ENCODE assay signal across 1 cellular context in the genomic region with DNA sequence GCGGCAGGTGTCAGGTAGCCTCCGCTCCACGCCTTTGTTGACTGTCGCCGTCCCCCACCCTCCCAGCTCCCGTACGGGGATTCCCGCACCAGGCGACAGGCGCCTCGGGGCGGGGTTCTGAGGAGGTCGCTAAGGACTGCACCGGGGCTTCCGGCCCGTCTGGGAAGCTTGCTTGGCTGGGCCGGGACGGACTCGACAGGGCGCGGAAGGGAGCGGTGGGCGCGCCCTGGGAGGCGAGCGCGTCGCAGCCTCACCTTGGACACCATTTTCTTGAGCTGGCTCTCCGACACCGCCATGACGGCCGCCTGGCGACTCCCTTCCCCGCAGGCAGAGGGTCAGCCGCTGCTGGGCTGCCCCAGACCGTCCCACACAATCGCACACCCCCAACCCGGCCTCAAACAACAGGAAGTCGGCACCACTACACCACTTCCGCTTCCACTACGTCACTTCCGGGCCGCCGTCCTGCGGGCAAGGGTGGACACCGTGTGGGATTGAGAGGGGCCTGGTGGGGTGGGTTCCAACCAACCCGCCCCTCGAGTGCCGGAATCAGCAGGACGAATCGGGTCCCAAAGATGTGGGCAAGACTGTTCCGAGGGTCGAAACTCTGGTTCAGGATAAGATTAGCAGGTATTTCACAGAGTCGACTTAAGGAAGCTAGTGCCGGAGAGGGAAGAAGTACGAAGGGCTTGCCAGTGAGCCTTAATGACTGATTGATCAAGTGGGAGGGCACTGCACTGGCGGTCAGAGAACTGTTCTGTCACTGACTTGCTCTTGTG.
A peak's percentile ranks its signal among the peaks of the same experiment; 100 is the strongest.
TF ChIP-seq lines count a peak whose summit lies in the region.

A gene with protein sequence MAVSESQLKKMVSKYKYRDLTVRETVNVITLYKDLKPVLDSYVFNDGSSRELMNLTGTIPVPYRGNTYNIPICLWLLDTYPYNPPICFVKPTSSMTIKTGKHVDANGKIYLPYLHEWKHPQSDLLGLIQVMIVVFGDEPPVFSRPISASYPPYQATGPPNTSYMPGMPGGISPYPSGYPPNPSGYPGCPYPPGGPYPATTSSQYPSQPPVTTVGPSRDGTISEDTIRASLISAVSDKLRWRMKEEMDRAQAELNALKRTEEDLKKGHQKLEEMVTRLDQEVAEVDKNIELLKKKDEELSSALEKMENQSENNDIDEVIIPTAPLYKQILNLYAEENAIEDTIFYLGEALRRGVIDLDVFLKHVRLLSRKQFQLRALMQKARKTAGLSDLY (minus strand): TSS at position 422 of the 776 bp plus-strand sequence. CDS start 126 bp downstream, at position 296.

TF ChIP-seq in HepG2, 621 proteins besides CTCF, POLR2A, EP300 and RAD21 (continued from another document and continues in another):
- TF ChIP-seq, protein P1, sequence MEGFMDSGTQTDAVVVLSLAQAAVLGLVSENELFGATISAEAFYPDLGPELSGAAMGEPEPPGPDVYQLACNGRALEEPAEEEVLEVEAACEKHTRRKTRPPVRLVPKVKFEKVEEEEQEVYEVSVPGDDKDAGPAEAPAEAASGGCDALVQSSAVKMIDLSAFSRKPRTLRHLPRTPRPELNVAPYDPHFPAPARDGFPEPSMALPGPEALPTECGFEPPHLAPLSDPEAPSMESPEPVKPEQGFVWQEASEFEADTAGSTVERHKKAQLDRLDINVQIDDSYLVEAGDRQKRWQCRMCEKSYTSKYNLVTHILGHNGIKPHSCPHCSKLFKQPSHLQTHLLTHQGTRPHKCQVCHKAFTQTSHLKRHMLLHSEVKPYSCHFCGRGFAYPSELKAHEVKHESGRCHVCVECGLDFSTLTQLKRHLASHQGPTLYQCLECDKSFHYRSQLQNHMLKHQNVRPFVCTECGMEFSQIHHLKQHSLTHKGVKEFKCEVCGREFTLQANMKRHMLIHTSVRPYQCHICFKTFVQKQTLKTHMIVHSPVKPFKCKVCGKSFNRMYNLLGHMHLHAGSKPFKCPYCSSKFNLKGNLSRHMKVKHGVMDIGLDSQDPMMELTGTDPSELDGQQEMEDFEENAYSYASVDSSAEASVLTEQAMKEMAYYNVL (CRISPR knock-in tag; IDR thresholded peaks at IDR 0.05; ENCODE audit: borderline replicate concordance) = peak; percentile 51; the same call in 1 of the 2 replicates
- TF ChIP-seq GZF1 (CRISPR knock-in tag; IDR thresholded peaks at IDR 0.05) (no peak), ZBTB8A (CRISPR knock-in tag; IDR thresholded peaks at IDR 0.05; ENCODE audit: borderline replicate concordance, low read depth) (peak; percentile 63; the same call in 1 of the 2 replicates), ZSCAN20 (CRISPR knock-in tag; IDR thresholded peaks at IDR 0.05; ENCODE audit: borderline replicate concordance) (peak; percentile 66; the same call in 1 of the 2 replicates), FOXO4 (CRISPR knock-in tag; conservative IDR thresholded peaks at IDR 0.05) (0 out of 2 replicates have a peak, but pooled peaks have one; percentile 65), CCAR2 (optimal IDR thresholded peaks at IDR 0.05; ENCODE audit: low read depth, low read length) (no peak), CENPX (CRISPR knock-in tag; IDR thresholded peaks at IDR 0.05) (no peak), CSRNP1 (CRISPR knock-in tag; IDR thresholded peaks at IDR 0.05) (peak; percentile 78; the same call in 1 of the 2 replicates), RXRB (CRISPR knock-in tag; IDR thresholded peaks at IDR 0.05; ENCODE audit: borderline replicate concordance) (peak; percentile 29), TCF12 (IDR thresholded peaks at IDR 0.05) (no peak), TCF12 (CRISPR knock-in tag; IDR thresholded peaks at IDR 0.05) (peak; percentile 69; the same call in 1 of the 2 replicates), ZNF570 (CRISPR knock-in tag; IDR thresholded peaks at IDR 0.05; ENCODE audit: borderline replicate concordance) (no peak), ZFP36L1 (CRISPR knock-in tag; IDR thresholded peaks at IDR 0.05) (no peak; the same call in 1 of the 2 replicates), FLYWCH1 (CRISPR knock-in tag; IDR thresholded peaks at IDR 0.05) (no peak), WIZ (CRISPR knock-in tag; IDR thresholded peaks at IDR 0.05) (0 out of 2 replicates have a peak, but pooled peaks have one; percentile 63), KDM2A (CRISPR knock-in tag; IDR thresholded peaks at IDR 0.05; ENCODE audit: borderline replicate concordance, low read depth) (peak; percentile 84; the same call in 1 of the 2 replicates), ZNF282 (IDR thresholded peaks at IDR 0.05; ENCODE audit: partially characterized antibody) (peak; percentile 86), ATF5 (CRISPR knock-in tag; IDR thresholded peaks at IDR 0.05; ENCODE audit: low read depth) (no peak), NFATC3 (CRISPR knock-in tag; IDR thresholded peaks at IDR 0.05) (0 out of 2 replicates have a peak, but pooled peaks have one; percentile 69), ISX (CRISPR knock-in tag; conservative IDR thresholded peaks at IDR 0.05) (no peak), THRA (CRISPR knock-in tag; IDR thresholded peaks at IDR 0.05; ENCODE audit: borderline replicate concordance) (no peak; the same call in 1 of the 2 replicates), ZFP1 (CRISPR knock-in tag; IDR thresholded peaks at IDR 0.05) (peak; percentile 66; the same call in 1 of the 2 replicates), LCORL (IDR thresholded peaks at IDR 0.05) (no peak), LCORL (CRISPR knock-in tag; IDR thresholded peaks at IDR 0.05) (peak; percentile 67), ZNF367 (CRISPR knock-in tag; IDR thresholded peaks at IDR 0.05; ENCODE audit: borderline replicate concordance) (no peak), MAF1 (CRISPR knock-in tag; IDR thresholded peaks at IDR 0.05; ENCODE audit: borderline replicate concordance) (no peak), ZNF18 (CRISPR knock-in tag; IDR thresholded peaks at IDR 0.05; ENCODE audit: insufficient replicate concordance) (peak; percentile 77), ZMAT5 (CRISPR knock-in tag; IDR thresholded peaks at IDR 0.05; ENCODE audit: borderline replicate concordance, low read depth) (no peak), AHR (CRISPR knock-in tag; IDR thresholded peaks at IDR 0.05) (0 out of 2 replicates have a peak, but pooled peaks have one; percentile 62), ZNF350 (CRISPR knock-in tag; IDR thresholded peaks at IDR 0.05; ENCODE audit: borderline replicate concordance, low read depth) (peak; percentile 95), TP53 (CRISPR knock-in tag; conservative IDR thresholded peaks at IDR 0.05) (no peak; the same call in 1 of the 2 replicates), ZNF670 (CRISPR knock-in tag; IDR thresholded peaks at IDR 0.05; ENCODE audit: borderline replicate concordance) (no peak), HIVEP1 (CRISPR knock-in tag; IDR thresholded peaks at IDR 0.05) (peak; percentile 98), ZKSCAN8 (CRISPR knock-in tag; IDR thresholded peaks at IDR 0.05; ENCODE audit: borderline replicate concordance) (peak; percentile 47; the same call in 1 of the 2 replicates), ZNF576 (CRISPR knock-in tag; IDR thresholded peaks at IDR 0.05) (no peak; the same call in 1 of the 2 replicates), ZNF234 (CRISPR knock-in tag; conservative IDR thresholded peaks at IDR 0.05) (no peak), TMF1 (CRISPR knock-in tag; IDR thresholded peaks at IDR 0.05; ENCODE audit: low read depth) (0 out of 2 replicates have a peak, but pooled peaks have one; percentile 70), ZNF772 (CRISPR knock-in tag; IDR thresholded peaks at IDR 0.05) (peak; percentile 61; the same call in 1 of the 2 replicates), YY1 (IDR thresholded peaks at IDR 0.05; ENCODE audit: insufficient read depth, insufficient replicate concordance, low read depth, low read length) (peak; percentile 85), IRF9 (CRISPR knock-in tag; IDR thresholded peaks at IDR 0.05; ENCODE audit: borderline replicate concordance) (peak; percentile 74; the same call in 1 of the 2 replicates)
- TF ChIP-seq, protein P2, sequence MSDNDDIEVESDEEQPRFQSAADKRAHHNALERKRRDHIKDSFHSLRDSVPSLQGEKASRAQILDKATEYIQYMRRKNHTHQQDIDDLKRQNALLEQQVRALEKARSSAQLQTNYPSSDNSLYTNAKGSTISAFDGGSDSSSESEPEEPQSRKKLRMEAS (IDR thresholded peaks at IDR 0.05) = peak; percentile 89
- TF ChIP-seq, protein P3, sequence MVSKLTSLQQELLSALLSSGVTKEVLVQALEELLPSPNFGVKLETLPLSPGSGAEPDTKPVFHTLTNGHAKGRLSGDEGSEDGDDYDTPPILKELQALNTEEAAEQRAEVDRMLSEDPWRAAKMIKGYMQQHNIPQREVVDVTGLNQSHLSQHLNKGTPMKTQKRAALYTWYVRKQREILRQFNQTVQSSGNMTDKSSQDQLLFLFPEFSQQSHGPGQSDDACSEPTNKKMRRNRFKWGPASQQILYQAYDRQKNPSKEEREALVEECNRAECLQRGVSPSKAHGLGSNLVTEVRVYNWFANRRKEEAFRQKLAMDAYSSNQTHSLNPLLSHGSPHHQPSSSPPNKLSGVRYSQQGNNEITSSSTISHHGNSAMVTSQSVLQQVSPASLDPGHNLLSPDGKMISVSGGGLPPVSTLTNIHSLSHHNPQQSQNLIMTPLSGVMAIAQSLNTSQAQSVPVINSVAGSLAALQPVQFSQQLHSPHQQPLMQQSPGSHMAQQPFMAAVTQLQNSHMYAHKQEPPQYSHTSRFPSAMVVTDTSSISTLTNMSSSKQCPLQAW (CRISPR knock-in tag; IDR thresholded peaks at IDR 0.05) = peak; percentile 95
